Comparison of ENCODE assay signal across 14 cellular contexts in genomic region chr2:234676859-234677450, GRCh38.
DNase-seq lines count a peak whose midpoint lies in the region; ATAC-seq lines count a peak whose summit lies in the region.
"Had no signal": no experiment of that assay in that cellular context is flagged by ENCODE, and none has a peak within 500 bp of the region (broad histone marks: within the 10 kb centered on the region; RNA-seq: fewer than 3 reads in every experiment).

No MANE protein-coding gene starts in this region.

- H3K36me3 ChIP-seq in neuron (ENCODE audit: insufficient read depth, low read length): no peaks in the 10 kb centered on the region
- H3K36me3 ChIP-seq: tibial nerve had no signal

- peaks cover 0 to 2% of the 10 kb centered on the region in 2 donors for H3K9me3 Mint-ChIP-seq in stimulated activated naive B cell treated with anti-CD40 and anti-IgM and Interleukin-4, amounts not matched to agents 10 μg/mL and 1 μg/mL and 100 μg/mL, for 72 hours
- H3K9me3 Mint-ChIP-seq: memory B cell had no signal

- no peaks in the 10 kb centered on the region for H3K27me3 ChIP-seq in neuron (ENCODE audit: insufficient read depth, low read length)
- H3K27me3 ChIP-seq: tibial nerve had no signal

- no peak overlapping the region for H3K27ac Mint-ChIP-seq in stimulated activated naive B cell treated with anti-CD40 and anti-IgM and Interleukin-4, amounts not matched to agents 10 μg/mL and 1 μg/mL and 100 μg/mL, for 72 hours
- H3K27ac Mint-ChIP-seq: memory B cell, T-helper 17 cell had no signal

- no peak overlapping the region for H3K4me3 ChIP-seq in neuron (ENCODE audit: low read length)
- H3K4me3 ChIP-seq: tibial nerve had no signal

- H3K36me3 Mint-ChIP-seq in stimulated activated naive B cell treated with anti-CD40 and anti-IgM and Interleukin-4, amounts not matched to agents 10 μg/mL and 1 μg/mL and 100 μg/mL, for 72 hours: no peaks in the 10 kb centered on the region
- H3K36me3 Mint-ChIP-seq: memory B cell had no signal

- H3K4me3 Mint-ChIP-seq in stimulated activated naive B cell treated with anti-CD40 and anti-IgM and Interleukin-4, amounts not matched to agents 10 μg/mL and 1 μg/mL and 100 μg/mL, for 72 hours: no peak overlapping the region
- H3K4me3 Mint-ChIP-seq: memory B cell, T-helper 17 cell had no signal

- peaks cover 6 to 7% of the 10 kb centered on the region in 2 donors for H3K4me1 Mint-ChIP-seq in stimulated activated naive B cell treated with anti-CD40 and anti-IgM and Interleukin-4, amounts not matched to agents 10 μg/mL and 1 μg/mL and 100 μg/mL, for 72 hours
- H3K4me1 Mint-ChIP-seq: memory B cell, T-helper 17 cell had no signal

- peaks cover 44% of the 10 kb centered on the region for H3K4me1 ChIP-seq in neuron (ENCODE audit: insufficient read depth, low read length)

- no peak for ATAC-seq in HG03196 (IDR thresholded peaks at IDR 0.05; ENCODE audit: unreplicated experiment)
- no peak for ATAC-seq in stimulated activated naive B cell treated with anti-CD40 and anti-IgM and Interleukin-4, amounts not matched to agents 10 μg/mL and 1 μg/mL and 100 μg/mL, for 72 hours (replicated peaks)
- ATAC-seq: T-helper 17 cell had no signal

- peaks cover 8% of the 10 kb centered on the region for H3K9me3 ChIP-seq in neuron (ENCODE audit: low read length)
- H3K9me3 ChIP-seq: tibial nerve had no signal

- peak overlapping the region; percentile 33 for H2AFZ ChIP-seq in neuron (ENCODE audit: low read depth, low read length)

- peak; percentile 64 for DNase-seq in DMS53 (lab: John Stamatoyannopoulos, UW)
- DNase-seq in DMS53 treated with DMSO at 0.1 percent for 48 hours (lab: John Stamatoyannopoulos, UW; ENCODE audit: unreplicated experiment): no peak
- peak; percentile 60 for DNase-seq in NCI-H146 treated with DMSO at 0.1 percent for 48 hours (lab: John Stamatoyannopoulos, UW; ENCODE audit: unreplicated experiment)
- peak; percentile 34 for DNase-seq in epidermal melanocyte (ENCODE audit: insufficient read length, low spot score)
- DNase-seq in HPDE6-E6E7 (ENCODE audit: extremely low spot score): no peak
- DNase-seq in stimulated activated naive B cell treated with anti-CD40 and anti-IgM and Interleukin-4, amounts not matched to agents 10 μg/mL and 1 μg/mL and 100 μg/mL, for 72 hours: no peak
- DNase-seq: activated effector memory CD4-positive, alpha-beta T cell treated with anti-CD3 and anti-CD28 coated beads, Interleukin-2, amount 50 U/mL, for 16 hours; stimulated activated CD4-positive, alpha-beta T cell treated with anti-CD3 and anti-CD28 coated beads, Interleukin-2, amount 100 ng/mL, for 48 hours; stimulated activated CD8-positive, alpha-beta memory T cell treated with anti-CD3 and anti-CD28 coated beads, Interleukin-4, amount 100 ng/mL, for 48 hours; T-helper 17 cell had no signal

- H3K27me3 Mint-ChIP-seq in stimulated activated naive B cell treated with anti-CD40 and anti-IgM and Interleukin-4, amounts not matched to agents 10 μg/mL and 1 μg/mL and 100 μg/mL, for 72 hours: no peaks in the 10 kb centered on the region

Comparison
In these comparisons a context has a peak if more than half of its experiments do, and no peak if none do; other contexts are left out.
1. DNase-seq: peak in DMS53 (single experiment), NCI-H146 treated with DMSO at 0.1 percent for 48 hours (single experiment) and epidermal melanocyte (single experiment); none in DMS53 treated with DMSO at 0.1 percent for 48 hours (single experiment), HPDE6-E6E7 (single experiment) and stimulated activated naive B cell treated with anti-CD40 and anti-IgM and Interleukin-4, amounts not matched to agents 10 μg/mL and 1 μg/mL and 100 μg/mL, for 72 hours (single experiment).